In the genomic region with DNA sequence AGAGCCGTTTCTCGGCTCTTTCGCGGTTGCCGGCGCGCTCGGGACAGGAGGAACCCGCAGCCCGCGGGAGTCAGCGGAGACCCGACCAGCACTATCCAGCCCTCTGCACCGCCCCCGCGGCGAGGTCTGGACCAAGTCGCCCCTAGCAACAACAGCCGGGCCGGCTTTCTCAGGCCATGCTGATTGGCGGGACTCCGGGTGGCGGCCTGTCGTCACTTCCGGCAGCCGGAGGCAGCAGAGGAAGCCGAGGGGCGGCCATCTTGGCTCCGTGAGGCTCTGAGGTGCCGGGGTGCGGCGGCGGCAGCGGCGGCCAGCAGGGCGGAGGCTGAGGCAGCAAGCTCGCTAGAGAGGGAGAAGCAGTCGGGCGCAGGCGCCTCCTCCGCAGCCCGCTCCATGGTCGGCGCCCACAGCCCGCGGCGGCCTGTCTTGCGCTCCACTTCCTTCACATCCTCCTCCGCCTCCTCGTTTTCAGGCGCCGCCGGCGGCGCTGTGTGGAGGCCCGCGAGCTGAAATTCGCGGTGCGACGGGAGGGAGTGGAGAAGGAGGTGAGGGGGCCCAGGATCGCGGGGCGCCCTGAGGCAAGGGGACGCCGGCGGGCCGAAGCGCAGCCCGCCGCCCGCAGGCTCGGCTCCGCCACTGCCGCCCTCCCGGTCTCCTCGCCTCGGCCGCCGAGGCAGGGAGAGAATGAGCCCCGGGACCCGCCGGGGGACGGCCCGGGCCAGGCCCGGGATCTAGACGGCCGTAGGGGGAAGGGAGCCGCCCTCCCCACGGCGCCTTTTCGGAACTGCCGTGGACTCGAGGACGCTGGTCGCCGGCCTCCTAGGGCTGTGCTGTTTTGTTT, we compare ENCODE assay signal across 8 cellular contexts.
DNase-seq lines count a peak whose midpoint lies in the region; ATAC-seq and FAIRE-seq lines count a peak whose summit lies in the region.

A gene (plus strand): TSS at position 263 of the 841 bp plus-strand sequence. CDS start 615 bp downstream, outside the sequence.

- DNase-seq in AML-193 (lab: John Stamatoyannopoulos, UW) (peak; percentile 88 to 94), NCI-H446 treated with DMSO at 0.1 percent for 48 hours (lab: John Stamatoyannopoulos, UW) (peak; percentile 94), cerebellar cortex (ENCODE audit: low spot score) (peak; percentile 96)
- peak; percentile 94 for DNase-seq in stimulated activated CD4-positive, alpha-beta T cell treated with anti-CD3 and anti-CD28 coated beads, Interleukin-12 subunit alpha, Interleukin-12 subunit beta, amount 100 ng/mL, for 4 hours

- peak; percentile 95 for ATAC-seq in GM19043 (IDR thresholded peaks at IDR 0.05; ENCODE audit: low read depth, unreplicated experiment)
- ATAC-seq in HG03378 (IDR thresholded peaks at IDR 0.05; ENCODE audit: unreplicated experiment): peak; percentile 79
- peak; percentile 97 for ATAC-seq in activated CD4-positive, CD25-positive, alpha-beta regulatory T cell treated with anti-CD3 and anti-CD28 coated beads, Interleukin-2, amount 50 U/mL, for 24 hours

- FAIRE-seq in islet of Langerhans (lab: Jason Lieb, UNC): peak; percentile 87

Comparison
In these comparisons a context has a peak if more than half of its experiments do, and no peak if none do; other contexts are left out.
1. Peak in every context shown above with its lines: DNase-seq and ATAC-seq.